32 cellular contexts compared by ENCODE assay signal in the genomic region with DNA sequence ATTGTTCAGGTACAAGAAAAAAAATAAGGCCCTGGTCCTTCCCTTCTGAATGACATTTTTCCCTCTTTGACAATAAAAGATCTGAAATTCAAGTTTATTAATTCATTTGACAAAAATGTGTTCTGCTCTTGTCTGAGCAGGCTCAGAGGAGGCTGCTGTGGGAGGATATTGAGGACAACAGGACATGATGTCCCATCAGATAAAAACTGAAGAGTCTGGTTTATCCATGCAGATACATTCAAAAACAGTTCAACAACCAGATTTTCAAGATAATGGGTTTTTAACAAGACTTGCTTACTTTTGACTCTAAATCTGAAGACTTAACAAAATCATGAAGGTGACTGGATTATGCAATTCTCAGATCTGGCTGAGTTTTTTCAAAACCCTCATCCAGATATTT. TPM values are rescaled to one million over a fixed set of nuclear protein-coding genes. Genes with fewer than 3 reads are reported as not detected.
"Had no signal": no experiment of that assay in that cellular context is flagged by ENCODE, and none has a peak within 500 bp of the region (broad histone marks: within the 10 kb centered on the region; RNA-seq: fewer than 3 reads in every experiment).

No MANE protein-coding gene starts in this region.

- H3K36me3 ChIP-seq: neural progenitor cell, pancreas, right lobe of liver, sigmoid colon, suprapubic skin, tibial artery, transverse colon, upper lobe of right lung, uterus had no signal

- H3K36me3 Mint-ChIP-seq: naive thymus-derived CD4-positive, alpha-beta T cell; natural killer cell; neural progenitor cell; stimulated activated memory B cell treated with anti-CD40 and anti-IgM and Interleukin-4, amounts not matched to agents 10 μg/mL and 1 μg/mL and 100 μg/mL, for 72 hours; type B pancreatic cell had no signal

- H3K4me3 ChIP-seq: neural progenitor cell, pancreas, psoas muscle, right lobe of liver, sigmoid colon, suprapubic skin, testis, tibial artery, transverse colon, upper lobe of right lung, uterus had no signal

- H3K4me3 Mint-ChIP-seq: naive thymus-derived CD4-positive, alpha-beta T cell; natural killer cell; nephron; neural progenitor cell; stimulated activated memory B cell treated with anti-CD40 and anti-IgM and Interleukin-4, amounts not matched to agents 10 μg/mL and 1 μg/mL and 100 μg/mL, for 72 hours; stimulated activated naive CD8-positive, alpha-beta T cell treated with anti-CD3 and anti-CD28 coated beads, Interleukin-15, amount 100 ng/mL, for 72 hours; type B pancreatic cell had no signal

- H3K4me1 Mint-ChIP-seq: neural progenitor cell; stimulated activated memory B cell treated with anti-CD40 and anti-IgM and Interleukin-4, amounts not matched to agents 10 μg/mL and 1 μg/mL and 100 μg/mL, for 72 hours had no signal

- H3K4me2 ChIP-seq: neural progenitor cell had no signal

- H3K27ac Mint-ChIP-seq: naive thymus-derived CD4-positive, alpha-beta T cell; natural killer cell; nephron; neural progenitor cell; progenitor cell of endocrine pancreas; stimulated activated memory B cell treated with anti-CD40 and anti-IgM and Interleukin-4, amounts not matched to agents 10 μg/mL and 1 μg/mL and 100 μg/mL, for 72 hours; type B pancreatic cell had no signal

- H3K9me3 ChIP-seq: pancreas, psoas muscle, right lobe of liver, sigmoid colon, suprapubic skin, testis, tibial artery, transverse colon, upper lobe of right lung, uterus had no signal

- H3K4me1 ChIP-seq: pancreas, psoas muscle, right lobe of liver, sigmoid colon, suprapubic skin, testis, tibial artery, transverse colon, upper lobe of right lung, uterus had no signal

- H3K27ac ChIP-seq: neural progenitor cell, pancreas, psoas muscle, right lobe of liver, sigmoid colon, suprapubic skin, testis, tibial artery, transverse colon, upper lobe of right lung, uterus had no signal

- H2AFZ ChIP-seq: neural progenitor cell had no signal

- H3K9me3 Mint-ChIP-seq: naive thymus-derived CD4-positive, alpha-beta T cell; natural killer cell; nephron; neural progenitor cell; stimulated activated memory B cell treated with anti-CD40 and anti-IgM and Interleukin-4, amounts not matched to agents 10 μg/mL and 1 μg/mL and 100 μg/mL, for 72 hours; stimulated activated naive CD8-positive, alpha-beta T cell treated with anti-CD3 and anti-CD28 coated beads, Interleukin-15, amount 100 ng/mL, for 72 hours; type B pancreatic cell had no signal

- DNase-seq: naive thymus-derived CD4-positive, alpha-beta T cell; natural killer cell; pancreas; posterior cingulate gyrus; psoas muscle; right cardiac atrium; right lobe of liver; sigmoid colon; small intestine; stimulated activated CD4-positive, alpha-beta T cell treated with anti-CD3 and anti-CD28 coated beads, Interleukin-15, amount 100 ng/mL, for 24 hours; stimulated activated CD4-positive, alpha-beta T cell treated with anti-CD3 and anti-CD28 coated beads, Interleukin-2, amount 100 ng/mL, for 24 hours; stimulated activated CD4-positive, alpha-beta T cell treated with anti-CD3 and anti-CD28 coated beads, Interleukin-2, amount 100 ng/mL, for 48 hours; stimulated activated CD4-positive, alpha-beta T cell treated with anti-CD3 and anti-CD28 coated beads, Interleukin-4, amount 100 ng/mL, for 24 hours; stimulated activated naive CD4-positive, alpha-beta T cell; stimulated activated naive CD8-positive, alpha-beta T cell treated with anti-CD3 and anti-CD28 coated beads, Interleukin-15, amount 100 ng/mL, for 72 hours; stimulated activated naive CD8-positive, alpha-beta T cell treated with anti-CD3 and anti-CD28 coated beads, Interleukin-15, Interleukin-2, amounts not matched to agents 100 U/mL and 50 U/mL, for 24 hours; substantia nigra; testis; tibial artery; transverse colon; upper lobe of right lung; uterus had no signal

- H3K27me3 ChIP-seq: neural progenitor cell, pancreas, right lobe of liver, sigmoid colon, suprapubic skin, testis, tibial artery, transverse colon, upper lobe of right lung, uterus had no signal

- H3K27me3 Mint-ChIP-seq: progenitor cell of endocrine pancreas; stimulated activated memory B cell treated with anti-CD40 and anti-IgM and Interleukin-4, amounts not matched to agents 10 μg/mL and 1 μg/mL and 100 μg/mL, for 72 hours; stimulated activated naive CD8-positive, alpha-beta T cell treated with anti-CD3 and anti-CD28 coated beads, Interleukin-15, amount 100 ng/mL, for 72 hours; type B pancreatic cell had no signal

- FAIRE-seq: pancreas, small intestine had no signal

- H3K9ac ChIP-seq: neural progenitor cell had no signal

RNA-seq across cellular contexts. Expression of a gene that starts 36.9 kb away (rescaled TPM):
- total RNA-seq: naive thymus-derived CD4-positive, alpha-beta T cell; natural killer cell; omental fat pad; osteocyte; pancreas; progenitor cell of endocrine pancreas; renal cortical epithelial cell; sigmoid colon; suprapubic skin; testis; upper lobe of right lung; uterus had no signal
- polyA plus RNA-seq: naive thymus-derived CD4-positive, alpha-beta T cell; urinary bladder had no signal
